Comparison of ENCODE assay signal across 8 cellular contexts in the genomic region with DNA sequence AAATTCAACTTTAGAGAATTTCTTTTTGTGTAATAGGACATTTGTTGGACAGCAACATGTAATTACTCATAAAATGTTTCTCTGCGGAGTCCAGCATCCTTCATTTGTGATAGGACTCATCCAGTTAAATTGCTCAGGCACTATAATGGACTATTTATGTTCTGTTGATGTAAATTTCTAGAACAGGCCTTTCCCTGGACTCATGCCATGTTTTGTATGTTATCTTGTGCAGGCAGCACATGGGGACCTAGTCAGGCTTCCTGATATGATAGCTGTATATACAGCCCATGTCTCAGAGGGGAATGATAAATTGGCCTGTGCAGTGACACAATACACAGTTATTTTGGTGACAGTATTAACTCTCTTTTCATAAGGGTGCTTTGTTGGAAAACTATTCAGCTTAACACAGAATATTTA. TPM values are rescaled to one million over a fixed set of nuclear protein-coding genes. Genes with fewer than 3 reads are reported as not detected.
DNase-seq lines count a peak whose midpoint lies in the region; ATAC-seq, FAIRE-seq and TF ChIP-seq lines count a peak whose summit lies in the region.
"Had no signal": no experiment of that assay in that cellular context is flagged by ENCODE, and none has a peak within 500 bp of the region (broad histone marks: within the 10 kb centered on the region; RNA-seq: fewer than 3 reads in every experiment).

No MANE protein-coding gene starts in this region.

- H3K4me2 ChIP-seq in SK-N-SH: peak overlapping the region; percentile 18

- TF ChIP-seq RAD21 in SK-N-SH (IDR thresholded peaks at IDR 0.05; ENCODE audit: low read length): peak; percentile 22; the same call in 1 of the 2 replicates

- H4K20me1 ChIP-seq in SK-N-SH (ENCODE audit: insufficient read depth): peaks cover 38% of the 10 kb centered on the region

- H3K9me2 ChIP-seq in SK-N-SH: no peaks in the 10 kb centered on the region

- TF ChIP-seq EP300 in SK-N-SH (IDR thresholded peaks at IDR 0.05; ENCODE audit: borderline replicate concordance in 1 of 2, low read depth in 1 of 2, low read length in 1 of 2) (peak in 1 of 2 experiments; percentile 46; a peak in 1 of 4 replicates), gastroesophageal sphincter (IDR thresholded peaks at IDR 0.05) (no peak)

- ATAC-seq in gastroesophageal sphincter (no peak), HG02884 (IDR thresholded peaks at IDR 0.05; ENCODE audit: unreplicated experiment) (no peak), left lobe of liver (no peak)
- ATAC-seq: activated CD8-positive, alpha-beta memory T cell treated with anti-CD3 and anti-CD28 coated beads, Interleukin-2, amount 10 ng/mL, durations not matched to agents 7 days and 5 days had no signal

- H3K36me3 ChIP-seq in SK-N-SH (replicated peaks in 1 of 2; ENCODE audit: control insufficient read depth in 1 of 2, insufficient read depth in 2 of 2, low read length in 1 of 2) (peaks cover 0 to 37% of the 10 kb centered on the region in 2 experiments), gastroesophageal sphincter (no peaks in the 10 kb centered on the region), small intestine (ENCODE audit: control insufficient read depth in 2 of 2, insufficient read depth in 2 of 2, low read length in 2 of 2) (peaks cover 0 to 1% of the 10 kb centered on the region in 2 donors)

- H3K4me3 ChIP-seq in SK-N-SH (ENCODE audit: low read depth in 2 of 2, low read length in 1 of 2): no peak overlapping the region
- no peak overlapping the region for H3K4me3 ChIP-seq in gastroesophageal sphincter
- no peak overlapping the region for H3K4me3 ChIP-seq in small intestine (ENCODE audit: low read depth in 1 of 2, low read length in 2 of 2)
- H3K4me3 ChIP-seq in lower leg skin (ENCODE audit: low read depth, poor library complexity, severe bottlenecking): no peak overlapping the region

- H3K27ac ChIP-seq in SK-N-SH (ENCODE audit: low read depth in 2 of 2, low read length in 1 of 2) (peak overlapping the region; percentile 69 to 86), gastroesophageal sphincter (peak overlapping the region; percentile 41 to 70 (median 56)), small intestine (ENCODE audit: low read depth in 1 of 2, low read length in 1 of 2) (no peak overlapping the region)

- H3K79me2 ChIP-seq in SK-N-SH (ENCODE audit: insufficient read depth): peaks cover 98% of the 10 kb centered on the region

- DNase-seq in HUDEP-2 (lab: John Stamatoyannopoulos, UW; ENCODE audit: unreplicated experiment in 76 of 76) (peak in 72 of 76 experiments; percentile 7 to 95 (median 75)), SK-N-SH (peak; percentile 61), small intestine (peak; percentile 30), lower leg skin (ENCODE audit: low spot score in 2 of 2) (no peak), left lobe of liver (ENCODE audit: low spot score) (no peak)
- DNase-seq: activated CD8-positive, alpha-beta memory T cell treated with anti-CD3 and anti-CD28 coated beads, Interleukin-2, amount 10 ng/mL, durations not matched to agents 7 days and 5 days had no signal

- WGBS in SK-N-SH (ENCODE audit: low lambda C conversion rate): 82% methylated on average over 1 of the region's 1 CpG
- 25 to 27% methylated on average over 1 of the region's 1 CpG for WGBS in gastroesophageal sphincter (ENCODE audit: low coverage in 1 of 2), 2 donors
- 70 to 81% (median 80%) methylated on average over 1 of the region's 1 CpG for whole genome bisulfite sequencing in small intestine, 3 donors
- WGBS in lower leg skin, 2 donors: 52 to 66% methylated on average over 1 of the region's 1 CpG

- H2AFZ ChIP-seq in SK-N-SH (ENCODE audit: low read depth): no peak overlapping the region

- no peak for TF ChIP-seq POLR2A in gastroesophageal sphincter (IDR thresholded peaks at IDR 0.05)
- no peak for TF ChIP-seq POLR2A in lower leg skin (IDR thresholded peaks at IDR 0.05)

- TF ChIP-seq CTCF in SK-N-SH (IDR thresholded peaks at IDR 0.05): no peak
- TF ChIP-seq CTCF in gastroesophageal sphincter (IDR thresholded peaks at IDR 0.05): no peak
- TF ChIP-seq CTCF in lower leg skin (IDR thresholded peaks at IDR 0.05): no peak

- H3K27me3 ChIP-seq in SK-N-SH (ENCODE audit: insufficient read depth) (no peaks in the 10 kb centered on the region), gastroesophageal sphincter (no peaks in the 10 kb centered on the region), small intestine (ENCODE audit: control insufficient read depth in 2 of 2, insufficient read depth in 2 of 2, low read length in 2 of 2) (no peaks in the 10 kb centered on the region)

- CTCF ChIA-PET in SK-N-SH (lab: Yijun Ruan, JAX): interaction anchor here (1.0 to 1.4 kb wide), 2 partner anchors 29 to 124 kb away, joined by 3 read pairs; no protein-coding TSS in a partner anchor

- H3K9me3 ChIP-seq in SK-N-SH (no peaks in the 10 kb centered on the region; the same call in 1 of the 2 replicates), gastroesophageal sphincter (no peaks in the 10 kb centered on the region), small intestine (ENCODE audit: control insufficient read depth, low read depth) (no peaks in the 10 kb centered on the region)

- POLR2A ChIA-PET in SK-N-SH (lab: Yijun Ruan, JAX): no interaction called here

- no peak overlapping the region for H3K9ac ChIP-seq in SK-N-SH

- H3K4me1 ChIP-seq in SK-N-SH (ENCODE audit: control insufficient read depth in 1 of 2, insufficient read depth in 2 of 2, low read depth in 1 of 2, low read length in 1 of 2) (peaks cover 15 to 48% of the 10 kb centered on the region in 2 experiments), gastroesophageal sphincter (peaks cover 26 to 97% (median 40%) of the 10 kb centered on the region in 3 donors), small intestine (ENCODE audit: control insufficient read depth in 2 of 2, insufficient read depth in 1 of 2, low read depth in 1 of 2, low read length in 1 of 2) (peaks cover 0 to 3% of the 10 kb centered on the region in 2 donors)

- peaks cover 50% of the 10 kb centered on the region for H3F3A ChIP-seq in SK-N-SH (replicated peaks; ENCODE audit: insufficient read depth)

- intact Hi-C loops in lower leg skin (cut with DNase I; ENCODE audit: low total_unique reads): no loop called here

- no peak for FAIRE-seq in small intestine (lab: Jason Lieb, UNC)

TF ChIP-seq in SK-N-SH, 30 proteins besides CTCF, POLR2A, EP300 and RAD21:
- peak; percentile 55; the same call in 1 of the 2 replicates for TF ChIP-seq FOXJ3 (CRISPR knock-in tag; IDR thresholded peaks at IDR 0.05)
- TF ChIP-seq MXI1 (IDR thresholded peaks at IDR 0.05; ENCODE audit: low read depth, low read length): peak; percentile 89
- no peak for TF ChIP-seq EZH2phosphoT487 (IDR thresholded peaks at IDR 0.05; ENCODE audit: borderline replicate concordance, low read depth)
- TF ChIP-seq YY1 (IDR thresholded peaks at IDR 0.05; ENCODE audit: low read depth): no peak
- peak; percentile 63 for TF ChIP-seq CHD2 (IDR thresholded peaks at IDR 0.05; ENCODE audit: low read length, partially characterized antibody)
- TF ChIP-seq TCF12 (IDR thresholded peaks at IDR 0.05): 0 out of 2 replicates have a peak, but pooled peaks have one; percentile 13
- TF ChIP-seq, protein P1, sequence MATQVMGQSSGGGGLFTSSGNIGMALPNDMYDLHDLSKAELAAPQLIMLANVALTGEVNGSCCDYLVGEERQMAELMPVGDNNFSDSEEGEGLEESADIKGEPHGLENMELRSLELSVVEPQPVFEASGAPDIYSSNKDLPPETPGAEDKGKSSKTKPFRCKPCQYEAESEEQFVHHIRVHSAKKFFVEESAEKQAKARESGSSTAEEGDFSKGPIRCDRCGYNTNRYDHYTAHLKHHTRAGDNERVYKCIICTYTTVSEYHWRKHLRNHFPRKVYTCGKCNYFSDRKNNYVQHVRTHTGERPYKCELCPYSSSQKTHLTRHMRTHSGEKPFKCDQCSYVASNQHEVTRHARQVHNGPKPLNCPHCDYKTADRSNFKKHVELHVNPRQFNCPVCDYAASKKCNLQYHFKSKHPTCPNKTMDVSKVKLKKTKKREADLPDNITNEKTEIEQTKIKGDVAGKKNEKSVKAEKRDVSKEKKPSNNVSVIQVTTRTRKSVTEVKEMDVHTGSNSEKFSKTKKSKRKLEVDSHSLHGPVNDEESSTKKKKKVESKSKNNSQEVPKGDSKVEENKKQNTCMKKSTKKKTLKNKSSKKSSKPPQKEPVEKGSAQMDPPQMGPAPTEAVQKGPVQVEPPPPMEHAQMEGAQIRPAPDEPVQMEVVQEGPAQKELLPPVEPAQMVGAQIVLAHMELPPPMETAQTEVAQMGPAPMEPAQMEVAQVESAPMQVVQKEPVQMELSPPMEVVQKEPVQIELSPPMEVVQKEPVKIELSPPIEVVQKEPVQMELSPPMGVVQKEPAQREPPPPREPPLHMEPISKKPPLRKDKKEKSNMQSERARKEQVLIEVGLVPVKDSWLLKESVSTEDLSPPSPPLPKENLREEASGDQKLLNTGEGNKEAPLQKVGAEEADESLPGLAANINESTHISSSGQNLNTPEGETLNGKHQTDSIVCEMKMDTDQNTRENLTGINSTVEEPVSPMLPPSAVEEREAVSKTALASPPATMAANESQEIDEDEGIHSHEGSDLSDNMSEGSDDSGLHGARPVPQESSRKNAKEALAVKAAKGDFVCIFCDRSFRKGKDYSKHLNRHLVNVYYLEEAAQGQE (IDR thresholded peaks at IDR 0.05; ENCODE audit: low read depth, low read length): no peak
- peak; percentile 6; the same call in 1 of the 2 replicates for TF ChIP-seq NFIC (IDR thresholded peaks at IDR 0.05; ENCODE audit: borderline replicate concordance)
- TF ChIP-seq RCOR1 (IDR thresholded peaks at IDR 0.05; ENCODE audit: low read length): no peak; the same call in 1 of the 2 replicates
- peak; percentile 76 for TF ChIP-seq GATA2 (CRISPR knock-in tag; IDR thresholded peaks at IDR 0.05)
- no peak for TF ChIP-seq RXRA (IDR thresholded peaks at IDR 0.05; ENCODE audit: borderline replicate concordance, low read depth)
TF ChIP-seq in SK-N-SH: peak in this region for 6.

RNA-seq across cellular contexts. Expression of a gene that starts 51.5 kb away (rescaled TPM):
- polyA plus RNA-seq in SK-N-SH (2012; rRNA removed): 44.3 and 65.1 TPM in 2 replicates
- 53.4 and 63.3 TPM in 2 replicates for polyA plus RNA-seq in SK-N-SH (2012; cell fraction: cytosol; rRNA removed)
- 56.9 and 69.6 TPM in 2 replicates for polyA plus RNA-seq in SK-N-SH (2012; cell fraction: nucleus; rRNA removed)
- total RNA-seq in gastroesophageal sphincter: 100 to 1,000 TPM; 623 to 745 (median 684) TPM
- 10 to 100 TPM; 39.6 to 41.2 (median 40.0) TPM for polyA plus RNA-seq in small intestine
- total RNA-seq in lower leg skin: 100 to 1,000 TPM; 152 to 286 (median 228) TPM
- total RNA-seq in left lobe of liver: 48.4 TPM

Comparison
In these comparisons a context has a peak if more than half of its experiments do, and no peak if none do; other contexts are left out.
1. DNase-seq: peak in HUDEP-2 (72 of 76), SK-N-SH (single experiment) and small intestine (single experiment); none in lower leg skin (0 of 2) and left lobe of liver (single experiment).
2. H3K27ac ChIP-seq: peak in SK-N-SH (2 of 2) and gastroesophageal sphincter (4 of 4); none in small intestine (0 of 2).